Comparison of ENCODE assay signal across 9 cellular contexts in genomic region chr9:27539479-27540441, GRCh38. TPM values are rescaled to one million over a fixed set of nuclear protein-coding genes. Genes with fewer than 3 reads are reported as not detected.
A peak's percentile ranks its signal among the peaks of the same experiment; 100 is the strongest.
DNase-seq lines count a peak whose midpoint lies in the region; ATAC-seq, FAIRE-seq and TF ChIP-seq lines count a peak whose summit lies in the region.
"Had no signal": no experiment of that assay in that cellular context is flagged by ENCODE, and none has a peak within 500 bp of the region (broad histone marks: within the 10 kb centered on the region; RNA-seq: fewer than 3 reads in every experiment).

No MANE protein-coding gene starts in this region.

- peak; percentile 81 for FAIRE-seq in GM19239 (lab: Jason Lieb, UNC)

- H3K27ac ChIP-seq in skeletal muscle tissue (ENCODE audit: low read depth, low read length) = peak overlapping the region; percentile 76
- no peak overlapping the region for H3K27ac ChIP-seq in OCI-LY7 (ENCODE audit: low read depth, low read length, poor library complexity, severe bottlenecking)

- H3K4me1 ChIP-seq in skeletal muscle tissue (ENCODE audit: control insufficient read depth in 3 of 3, insufficient read depth in 3 of 3, low read length in 3 of 3) (peaks cover 37 to 54% (median 39%) of the 10 kb centered on the region in 3 donors), OCI-LY7 (ENCODE audit: insufficient read depth, low read length, poor library complexity, severe bottlenecking) (no peaks in the 10 kb centered on the region)

- no peaks in the 10 kb centered on the region for H4K20me1 ChIP-seq in OCI-LY7 (ENCODE audit: insufficient read depth, low read length)

- DNase-seq in GM19239 (ENCODE audit: insufficient read length, low spot score) = no peak
- peak; percentile 84 for DNase-seq in fibroblast of peridontal ligament (ENCODE audit: extremely low read depth)
- no peak for DNase-seq in OCI-LY7 (ENCODE audit: low spot score)
- DNase-seq in dermis blood vessel endothelial cell = no peak
- no peak for DNase-seq in SIG-M5 (lab: John Stamatoyannopoulos, UW)

- H3K36me3 ChIP-seq in skeletal muscle tissue (ENCODE audit: control insufficient read depth in 3 of 3, insufficient read depth in 3 of 3, low read length in 3 of 3) (no peaks in the 10 kb centered on the region), OCI-LY7 (ENCODE audit: insufficient read depth, low read length) (peaks cover 7% of the 10 kb centered on the region; the same call in 1 of the 2 replicates)

- H3K9me2 ChIP-seq in OCI-LY7 (ENCODE audit: insufficient read depth, low read length) = no peaks in the 10 kb centered on the region

- TF ChIP-seq EP300 in Ishikawa (IDR thresholded peaks at IDR 0.05; ENCODE audit: borderline replicate concordance) = no peak

- H2AFZ ChIP-seq in OCI-LY7 (ENCODE audit: low read length) = no peak overlapping the region

- no peak for TF ChIP-seq RAD21 in Ishikawa (IDR thresholded peaks at IDR 0.05; ENCODE audit: low read depth)

- no peak for ATAC-seq in GM18519 (IDR thresholded peaks at IDR 0.05; ENCODE audit: low FRiP score, unreplicated experiment)

- no TSS peak for BruUV-seq in OCI-LY7 (replicated peaks; lab: Mats Ljungman, UMichigan)

- H3K79me2 ChIP-seq in OCI-LY7 (ENCODE audit: insufficient read depth, low read depth, low read length) = no peaks in the 10 kb centered on the region

- intact Hi-C loops in OCI-LY7 (cut with micrococcal nuclease; ENCODE audit: unreplicated experiment) = no loop called here

- TF ChIP-seq CTCF in OCI-LY7 (conservative IDR thresholded peaks at IDR 0.05; ENCODE audit: low read length) = no peak

- H3K9ac ChIP-seq in skeletal muscle tissue (ENCODE audit: low read depth in 1 of 3, low read length in 3 of 3) = peak overlapping the region; percentile 18 to 42 (median 40)

- H3K27me3 ChIP-seq in skeletal muscle tissue (ENCODE audit: control insufficient read depth in 3 of 3, insufficient read depth in 3 of 3, low read length in 3 of 3) = no peaks in the 10 kb centered on the region

- peak overlapping the region in 2 of 3 donors; percentile 11 to 29 for H3K4me3 ChIP-seq in skeletal muscle tissue (ENCODE audit: low read length in 3 of 3)
- H3K4me3 ChIP-seq in OCI-LY7 (ENCODE audit: low read depth, low read length, poor library complexity, severe bottlenecking) = no peak overlapping the region

- H3K4me2 ChIP-seq in OCI-LY7 (ENCODE audit: low read length) = no peak overlapping the region

- CTCF ChIA-PET in OCI-LY7 (lab: Charles Lee; ENCODE audit: unreplicated experiment) = no interaction called here

- POLR2A ChIA-PET in OCI-LY7 (lab: Charles Lee) = no interaction called here

- H3K9me3 ChIP-seq in skeletal muscle tissue (ENCODE audit: control insufficient read depth in 3 of 3, low read length in 3 of 3) (no peaks in the 10 kb centered on the region), OCI-LY7 (ENCODE audit: low read length) (no peaks in the 10 kb centered on the region)

TF ChIP-seq in Ishikawa, 13 proteins besides CTCF, POLR2A, EP300 and RAD21:
- TF ChIP-seq CEBPB (IDR thresholded peaks at IDR 0.05) (peak; percentile 52), TCF12 (IDR thresholded peaks at IDR 0.05; ENCODE audit: low read depth) (no peak)

RNA-seq across cellular contexts. Expression of gene MOB3B, which starts 10.1 kb away (rescaled TPM):
- total RNA-seq in skeletal muscle tissue = 1.0 TPM
- not detected in 2 replicates for total RNA-seq in OCI-LY7 (2014; rRNA removed; shearing (Covaris generic))
- 0.04 TPM in 1 of 2 replicates, not detected in the other for total RNA-seq in OCI-LY7 (2022)
- total RNA-seq in dermis blood vessel endothelial cell = 0.85 and 2.1 TPM in 2 replicates

RNA-seq across cellular contexts. Expression of gene IFNK, which starts 15.7 kb away (rescaled TPM):
- total RNA-seq in skeletal muscle tissue (not detected), OCI-LY7 (2022) (not detected in 2 replicates), dermis blood vessel endothelial cell (not detected in 2 replicates)
- not detected in 2 replicates for total RNA-seq in OCI-LY7 (2014; rRNA removed; shearing (Covaris generic))
- total RNA-seq: left colon had no signal

RNA-seq across cellular contexts. Expression of gene C9orf72, which starts 33.5 kb away (rescaled TPM):
- 15.1 TPM for total RNA-seq in skeletal muscle tissue
- total RNA-seq in OCI-LY7 (2014; rRNA removed; shearing (Covaris generic)) = 9.8 and 12.3 TPM in 2 replicates
- 15.8 and 16.4 TPM in 2 replicates for total RNA-seq in OCI-LY7 (2022)
- 8.6 and 10.9 TPM in 2 replicates for total RNA-seq in dermis blood vessel endothelial cell
